ENCODE assay signal across 1 cellular context in genomic region chr11:10785146-10785474, GRCh38.
TF ChIP-seq lines count a peak whose summit lies in the region.

No MANE protein-coding gene starts in this region.

TF ChIP-seq in GM23338, 12 proteins besides CTCF, POLR2A, EP300 and RAD21 (continued from another document):
- TF ChIP-seq REST (IDR thresholded peaks at IDR 0.05; ENCODE audit: unreplicated experiment) (no peak), NANOG (IDR thresholded peaks at IDR 0.05; ENCODE audit: borderline replicate concordance) (no peak), ETS1 (IDR thresholded peaks at IDR 0.05) (no peak), CREB1 (CRISPR knock-in tag; IDR thresholded peaks at IDR 0.05; ENCODE audit: low read depth) (no peak)
